ENCODE assay signal across 19 cellular contexts in the genomic region with DNA sequence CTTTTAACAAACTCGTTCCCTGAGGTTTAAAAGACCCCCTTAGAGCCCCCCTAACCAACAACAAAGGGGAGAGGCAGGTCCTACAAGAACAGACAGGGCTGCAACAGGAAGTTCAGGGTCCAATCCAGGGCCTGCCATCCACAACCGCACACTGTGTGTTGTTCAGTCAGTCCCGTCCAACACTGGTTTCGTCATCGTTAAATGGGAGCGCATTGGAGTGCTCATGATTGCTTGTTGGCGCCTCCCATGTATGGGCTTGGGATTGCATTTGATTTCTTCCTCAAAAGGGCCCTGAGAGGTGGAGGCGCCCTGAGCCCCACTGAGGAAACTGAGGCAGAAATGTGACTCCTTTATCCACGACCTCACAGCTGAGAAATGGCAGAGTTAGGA.
DNase-seq lines count a peak whose midpoint lies in the region; ATAC-seq and TF ChIP-seq lines count a peak whose summit lies in the region.
"Had no signal": no experiment of that assay in that cellular context is flagged by ENCODE, and none has a peak within 500 bp of the region (broad histone marks: within the 10 kb centered on the region; RNA-seq: fewer than 3 reads in every experiment).

No MANE protein-coding gene starts in this region.

- H3K9me2 ChIP-seq in HCT116 (ENCODE audit: insufficient read depth) (no peaks in the 10 kb centered on the region), OCI-LY7 (ENCODE audit: insufficient read depth, low read length) (no peaks in the 10 kb centered on the region)

- no peaks in the 10 kb centered on the region for H3K27me3 Mint-ChIP-seq in activated CD4-positive, alpha-beta memory T cell treated with anti-CD3 and anti-CD28 coated beads for 36 hours

- peaks cover 13% of the 10 kb centered on the region for H3K27me3 ChIP-seq in AG04450 (ENCODE audit: control insufficient read depth, insufficient read depth, low read length)
- no peaks in the 10 kb centered on the region for H3K27me3 ChIP-seq in HCT116 (ENCODE audit: insufficient read depth, low read length)
- no peaks in the 10 kb centered on the region for H3K27me3 ChIP-seq in esophagus squamous epithelium
- H3K27me3 ChIP-seq: colonic mucosa, heart left ventricle, upper lobe of left lung had no signal

- intact Hi-C loops in HCT116 (cut with micrococcal nuclease) = no loop called here
- intact Hi-C loops in OCI-LY7 (cut with micrococcal nuclease; ENCODE audit: unreplicated experiment) = no loop called here
- intact Hi-C loops in esophagus squamous epithelium (cut with DNase I) = no loop called here
- intact Hi-C loops in activated CD4-positive, alpha-beta memory T cell treated with anti-CD3 and anti-CD28 coated beads for 36 hours (cut with micrococcal nuclease) = no loop called here

- peaks cover 18 to 27% of the 10 kb centered on the region in 2 experiments for H3K4me1 ChIP-seq in HCT116 (ENCODE audit: control insufficient read depth in 1 of 2, insufficient read depth in 2 of 2, low read length in 2 of 2)
- no peaks in the 10 kb centered on the region for H3K4me1 ChIP-seq in OCI-LY7 (ENCODE audit: insufficient read depth, low read length, poor library complexity, severe bottlenecking)
- peaks cover 0 to 14% (median 0%) of the 10 kb centered on the region in 3 donors for H3K4me1 ChIP-seq in esophagus squamous epithelium
- H3K4me1 ChIP-seq: colonic mucosa, upper lobe of left lung had no signal

- H3K27ac ChIP-seq in AG04450 (ENCODE audit: low read depth, low read length) = no peak overlapping the region
- H3K27ac ChIP-seq in HCT116 (ENCODE audit: low read depth, low read length) = no peak overlapping the region
- no peak overlapping the region for H3K27ac ChIP-seq in OCI-LY7 (ENCODE audit: low read depth, low read length, poor library complexity, severe bottlenecking)
- no peak overlapping the region for H3K27ac ChIP-seq in esophagus squamous epithelium
- H3K27ac ChIP-seq: colonic mucosa, heart left ventricle, upper lobe of left lung had no signal

- DNase-seq in AG04450 (ENCODE audit: low read depth, low spot score) (no peak), HCT116 (ENCODE audit: low read depth, low spot score) (peak; percentile 44), OCI-LY7 (ENCODE audit: low spot score) (no peak), fibroblast of mammary gland (ENCODE audit: low read depth) (peak; percentile 6), esophagus squamous epithelium (lab: John Stamatoyannopoulos, UW) (no peak)
- no peak for DNase-seq in stimulated activated naive CD4-positive, alpha-beta T cell (lab: John Stamatoyannopoulos, UW)
- no peak for DNase-seq in activated CD4-positive, alpha-beta memory T cell treated with anti-CD3 and anti-CD28 coated beads for 36 hours
- DNase-seq: amygdala, Calu3, colonic mucosa, heart left ventricle, kidney glomerular epithelial cell, midbrain, NCI-H1105, NCI-H226, T-helper 9 cell, upper lobe of left lung had no signal

- WGBS in esophagus squamous epithelium, 2 donors = 73 to 84% methylated on average over 2 to 5 of the region's 9 CpGs

- H3K36me3 Mint-ChIP-seq in activated CD4-positive, alpha-beta memory T cell treated with anti-CD3 and anti-CD28 coated beads for 36 hours = no peaks in the 10 kb centered on the region
- H3K36me3 Mint-ChIP-seq: stimulated activated effector memory CD8-positive, alpha-beta T cell treated with anti-CD3 and anti-CD28 coated beads, Interleukin-12 subunit alpha, Interleukin-12 subunit beta, amount 100 ng/mL, for 72 hours had no signal

- H3K4me1 Mint-ChIP-seq in activated CD4-positive, alpha-beta memory T cell treated with anti-CD3 and anti-CD28 coated beads for 36 hours (ENCODE audit: low read depth) = no peaks in the 10 kb centered on the region
- H3K4me1 Mint-ChIP-seq: stimulated activated effector memory CD8-positive, alpha-beta T cell treated with anti-CD3 and anti-CD28 coated beads, Interleukin-12 subunit alpha, Interleukin-12 subunit beta, amount 100 ng/mL, for 72 hours had no signal

- no peaks in the 10 kb centered on the region for H3K9me3 ChIP-seq in AG04450 (ENCODE audit: control insufficient read depth, insufficient read depth, low read length)
- no peaks in the 10 kb centered on the region for H3K9me3 ChIP-seq in HCT116 (ENCODE audit: control insufficient read depth in 1 of 2, insufficient read depth in 1 of 2, low read depth in 1 of 2, low read length in 2 of 2)
- no peaks in the 10 kb centered on the region for H3K9me3 ChIP-seq in OCI-LY7 (ENCODE audit: low read length)
- H3K9me3 ChIP-seq in esophagus squamous epithelium = no peaks in the 10 kb centered on the region
- H3K9me3 ChIP-seq: colonic mucosa, heart left ventricle, upper lobe of left lung had no signal

- no peak for TF ChIP-seq POLR2A in HCT116 (IDR thresholded peaks at IDR 0.05; ENCODE audit: borderline replicate concordance, extremely low read depth, insufficient read depth, insufficient read length)
- TF ChIP-seq POLR2A in esophagus squamous epithelium (IDR thresholded peaks at IDR 0.05) = no peak

- H3K79me2 ChIP-seq in HCT116 (ENCODE audit: insufficient read depth, low read length) = no peaks in the 10 kb centered on the region
- H3K79me2 ChIP-seq in OCI-LY7 (ENCODE audit: insufficient read depth, low read depth, low read length) = no peaks in the 10 kb centered on the region

- no peaks in the 10 kb centered on the region for H4K20me1 ChIP-seq in HCT116 (ENCODE audit: insufficient read depth)
- no peaks in the 10 kb centered on the region for H4K20me1 ChIP-seq in OCI-LY7 (ENCODE audit: insufficient read depth, low read length)

- peak; percentile 89 for ATAC-seq in HCT116
- no peak for ATAC-seq in GM18867 (IDR thresholded peaks at IDR 0.05; ENCODE audit: unreplicated experiment)
- ATAC-seq: heart left ventricle; stimulated activated effector memory CD8-positive, alpha-beta T cell treated with anti-CD3 and anti-CD28 coated beads, Interleukin-12 subunit alpha, Interleukin-12 subunit beta, amount 100 ng/mL, for 72 hours had no signal

- TF ChIP-seq RAD21 in HCT116 (IDR thresholded peaks at IDR 0.05; ENCODE audit: low read depth) = peak; percentile 46

- BruUV-seq in HCT116 (replicated peaks; lab: Mats Ljungman, UMichigan) = no TSS peak
- BruUV-seq in OCI-LY7 (replicated peaks; lab: Mats Ljungman, UMichigan) = no TSS peak

- RAD21 ChIA-PET in HCT116 (lab: Charles Lee; ENCODE audit: low non-redundant PET in 1 of 2, low total read pairs in 2 of 2, uncharacterized antibody in 2 of 2, unreplicated experiment in 2 of 2) = no interaction called here

- no peak overlapping the region for H3K4me3 Mint-ChIP-seq in activated CD4-positive, alpha-beta memory T cell treated with anti-CD3 and anti-CD28 coated beads for 36 hours
- H3K4me3 Mint-ChIP-seq: stimulated activated effector memory CD8-positive, alpha-beta T cell treated with anti-CD3 and anti-CD28 coated beads, Interleukin-12 subunit alpha, Interleukin-12 subunit beta, amount 100 ng/mL, for 72 hours had no signal

- peak overlapping the region; percentile 29 for H3K4me2 ChIP-seq in HCT116 (ENCODE audit: low read length)
- no peak overlapping the region for H3K4me2 ChIP-seq in OCI-LY7 (ENCODE audit: low read length)

- TF ChIP-seq CTCF in AG04450 (IDR thresholded peaks at IDR 0.05; ENCODE audit: low read depth, low read length) (peak; percentile 24; the same call in 1 of the 2 replicates), HCT116 (IDR thresholded peaks at IDR 0.05 in 2 of 3, conservative IDR thresholded peaks at IDR 0.05 in 1 of 3; ENCODE audit: borderline replicate concordance in 1 of 3, insufficient read depth in 1 of 3, low read depth in 2 of 3, low read length in 2 of 3) (peak in 2 of 3 experiments; percentile 47 to 54; a peak in 3 of 6 replicates), OCI-LY7 (conservative IDR thresholded peaks at IDR 0.05; ENCODE audit: low read length) (peak; percentile 39; the same call in 1 of the 2 replicates), fibroblast of mammary gland (conservative IDR thresholded peaks at IDR 0.05; ENCODE audit: control insufficient read depth, insufficient read depth, low read depth, low read length) (no peak), esophagus squamous epithelium (IDR thresholded peaks at IDR 0.05) (no peak)

- H3K36me3 ChIP-seq in HCT116 (ENCODE audit: control insufficient read depth in 1 of 2, insufficient read depth in 2 of 2, low read length in 2 of 2) (no peaks in the 10 kb centered on the region), OCI-LY7 (ENCODE audit: insufficient read depth, low read length) (no peaks in the 10 kb centered on the region), esophagus squamous epithelium (no peaks in the 10 kb centered on the region)
- H3K36me3 ChIP-seq: colonic mucosa, heart left ventricle, upper lobe of left lung had no signal

- H3K4me3 ChIP-seq in AG04450 (ENCODE audit: low read depth, low read length) = no peak overlapping the region
- H3K4me3 ChIP-seq in HCT116 (replicated peaks in 1 of 2; ENCODE audit: low read depth in 1 of 2, low read length in 2 of 2) = no peak overlapping the region
- no peak overlapping the region for H3K4me3 ChIP-seq in OCI-LY7 (ENCODE audit: low read depth, low read length, poor library complexity, severe bottlenecking)
- H3K4me3 ChIP-seq in fibroblast of mammary gland (ENCODE audit: control insufficient read depth, low read depth, low read length) = no peak overlapping the region
- no peak overlapping the region for H3K4me3 ChIP-seq in esophagus squamous epithelium
- H3K4me3 ChIP-seq: colonic mucosa, heart left ventricle, upper lobe of left lung had no signal

- POLR2A ChIA-PET in AG04450 (lab: Yijun Ruan, JAX) = no interaction called here
- POLR2A ChIA-PET in HCT116 (lab: Charles Lee) = interaction anchor here (0.9 kb wide), 1 partner anchor 39 kb away, joined by 3 read pairs; no protein-coding TSS in a partner anchor
- POLR2A ChIA-PET in OCI-LY7 (lab: Charles Lee) = no interaction called here
- POLR2A ChIA-PET in activated CD4-positive, alpha-beta memory T cell treated with anti-CD3 and anti-CD28 coated beads for 36 hours (lab: Charles Lee) = no interaction called here

- H2AFZ ChIP-seq in HCT116 (ENCODE audit: low read depth, low read length, poor library complexity, severe bottlenecking) = no peak overlapping the region
- no peak overlapping the region for H2AFZ ChIP-seq in OCI-LY7 (ENCODE audit: low read length)

- no peak overlapping the region for H3K9ac ChIP-seq in HCT116 (ENCODE audit: low read length)

- H3K9me3 Mint-ChIP-seq in activated CD4-positive, alpha-beta memory T cell treated with anti-CD3 and anti-CD28 coated beads for 36 hours = no peaks in the 10 kb centered on the region

- no peak overlapping the region for H3K27ac Mint-ChIP-seq in activated CD4-positive, alpha-beta memory T cell treated with anti-CD3 and anti-CD28 coated beads for 36 hours
- H3K27ac Mint-ChIP-seq: stimulated activated effector memory CD8-positive, alpha-beta T cell treated with anti-CD3 and anti-CD28 coated beads, Interleukin-12 subunit alpha, Interleukin-12 subunit beta, amount 100 ng/mL, for 72 hours had no signal

- CTCF ChIA-PET in AG04450 (lab: Charles Lee) (no interaction called here), HCT116 (lab: Charles Lee) (no interaction called here), OCI-LY7 (lab: Charles Lee; ENCODE audit: unreplicated experiment) (no interaction called here)
- CTCF ChIA-PET in activated CD4-positive, alpha-beta memory T cell treated with anti-CD3 and anti-CD28 coated beads for 36 hours (lab: Charles Lee) = no interaction called here

TF ChIP-seq in HCT116, 20 proteins besides CTCF, POLR2A, EP300 and RAD21 (continues in another document):
- TF ChIP-seq TCF7L2 (IDR thresholded peaks at IDR 0.05; ENCODE audit: borderline replicate concordance, extremely low read depth, insufficient read depth, insufficient read length) = no peak
- TF ChIP-seq FOSL1 (IDR thresholded peaks at IDR 0.05; ENCODE audit: low read depth) = no peak

Comparison
In these comparisons a context has a peak if more than half of its experiments do, and no peak if none do; other contexts are left out.
1. DNase-seq: peak in HCT116 (single experiment) and fibroblast of mammary gland (single experiment); none in AG04450 (single experiment), OCI-LY7 (single experiment), esophagus squamous epithelium (single experiment), stimulated activated naive CD4-positive, alpha-beta T cell (0 of 6) and activated CD4-positive, alpha-beta memory T cell treated with anti-CD3 and anti-CD28 coated beads for 36 hours (single experiment).
2. CTCF ChIP-seq: peak in AG04450 (single experiment), HCT116 (2 of 3) and OCI-LY7 (single experiment); none in fibroblast of mammary gland (single experiment) and esophagus squamous epithelium (0 of 6).